8 cellular contexts compared by ENCODE assay signal in the genomic region with DNA sequence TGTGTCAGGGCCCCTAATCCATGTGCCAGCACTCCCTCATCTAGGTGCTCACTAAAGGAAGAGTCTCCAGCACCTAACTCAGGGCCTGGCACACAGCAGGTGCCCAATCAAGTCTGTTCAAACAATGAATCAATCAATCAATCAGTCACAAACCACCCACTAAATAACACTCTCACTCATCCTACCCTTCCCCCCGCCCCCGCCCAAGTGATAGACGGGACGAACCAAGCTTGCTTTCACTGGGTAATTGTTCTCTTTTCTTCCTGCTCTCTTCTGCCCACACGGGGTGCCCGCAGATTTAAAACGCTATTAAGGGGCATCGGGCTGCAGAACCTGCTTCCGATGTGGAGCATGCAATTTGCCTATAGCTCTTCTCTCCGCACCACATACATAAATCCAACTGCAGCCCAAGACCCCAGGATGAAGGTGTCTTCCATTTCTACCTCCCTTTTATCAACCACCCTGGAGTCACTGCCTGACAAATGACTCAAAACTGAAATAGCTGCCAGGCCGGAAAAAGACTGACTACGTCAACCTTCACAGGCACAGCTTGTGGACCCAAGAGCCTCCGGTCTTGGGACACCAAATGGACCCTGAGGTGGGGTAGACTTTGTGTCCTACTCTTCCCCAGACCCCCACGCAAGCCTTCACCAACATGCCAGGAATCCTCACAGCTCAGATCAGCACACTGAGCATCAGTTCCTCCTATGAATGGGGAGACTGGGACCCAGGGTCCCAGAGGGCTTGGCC. TPM values are rescaled to one million over a fixed set of nuclear protein-coding genes. Genes with fewer than 3 reads are reported as not detected.
DNase-seq lines count a peak whose midpoint lies in the region; ATAC-seq, FAIRE-seq and TF ChIP-seq lines count a peak whose summit lies in the region.

No MANE protein-coding gene starts in this region.

- no peak for ATAC-seq in GM21737 (IDR thresholded peaks at IDR 0.05; ENCODE audit: unreplicated experiment)

- no peaks in the 10 kb centered on the region for H3K27me3 ChIP-seq in small intestine (ENCODE audit: control insufficient read depth in 2 of 2, insufficient read depth in 2 of 2, low read length in 2 of 2)

- no peak for FAIRE-seq in small intestine (lab: Jason Lieb, UNC)

- H3K9ac ChIP-seq in ES-I3 (ENCODE audit: low read depth, low read length) = peak overlapping the region; percentile 91; the same call in 1 of the 2 replicates

- WGBS in small intestine, 3 donors = 26 to 54% (median 41%) methylated on average over 14 of the region's 14 CpGs

- H3K4me1 ChIP-seq in ES-I3 (ENCODE audit: insufficient read depth, low read length) (peaks cover 9% of the 10 kb centered on the region), small intestine (ENCODE audit: control insufficient read depth in 2 of 2, insufficient read depth in 1 of 2, low read depth in 1 of 2, low read length in 1 of 2) (peaks cover 6 to 10% of the 10 kb centered on the region in 2 donors)

- peak overlapping the region; percentile 24 to 45 for H3K27ac ChIP-seq in small intestine (ENCODE audit: low read depth in 1 of 2, low read length in 1 of 2)

- H3K9me3 ChIP-seq in ES-I3 (ENCODE audit: control insufficient read depth, insufficient read depth, low read length) = no peaks in the 10 kb centered on the region
- no peaks in the 10 kb centered on the region for H3K9me3 ChIP-seq in small intestine (ENCODE audit: control insufficient read depth, low read depth)

- TF ChIP-seq CTCF in WI38 (IDR thresholded peaks at IDR 0.05; ENCODE audit: low read depth, low read length) = no peak
- TF ChIP-seq CTCF in fibroblast of pulmonary artery (IDR thresholded peaks at IDR 0.05; ENCODE audit: low read length, missing control alignments) = no peak

- H3K4me3 ChIP-seq in WI38 (ENCODE audit: low read depth, low read length) (peak overlapping the region; percentile 84), fibroblast of pulmonary artery (replicated peaks; ENCODE audit: low read depth, low read length) (peak overlapping the region; percentile 70), small intestine (ENCODE audit: low read depth in 1 of 2, low read length in 2 of 2) (peak overlapping the region in 1 of 2 donors; percentile 96)

- DNase-seq in fibroblast of pulmonary artery (ENCODE audit: low read depth) = no peak
- peak; percentile 49 for DNase-seq in small intestine
- no peak for DNase-seq in superior temporal gyrus (ENCODE audit: extremely low spot score)
- DNase-seq in NCI-H774 (lab: John Stamatoyannopoulos, UW) = no peak
- DNase-seq in NCI-H69 (lab: John Stamatoyannopoulos, UW) = no peak

- no peaks in the 10 kb centered on the region for H3K36me3 ChIP-seq in ES-I3 (ENCODE audit: insufficient read depth, low read length)
- H3K36me3 ChIP-seq in small intestine (ENCODE audit: control insufficient read depth in 2 of 2, insufficient read depth in 2 of 2, low read length in 2 of 2) = no peaks in the 10 kb centered on the region

RNA-seq across cellular contexts. Expression of a gene that starts 1.7 kb away (rescaled TPM):
- 1 to 10 TPM; 7.6 to 9.5 (median 8.3) TPM for polyA plus RNA-seq in small intestine
